Comparison of ENCODE assay signal across 17 cellular contexts in the genomic region with DNA sequence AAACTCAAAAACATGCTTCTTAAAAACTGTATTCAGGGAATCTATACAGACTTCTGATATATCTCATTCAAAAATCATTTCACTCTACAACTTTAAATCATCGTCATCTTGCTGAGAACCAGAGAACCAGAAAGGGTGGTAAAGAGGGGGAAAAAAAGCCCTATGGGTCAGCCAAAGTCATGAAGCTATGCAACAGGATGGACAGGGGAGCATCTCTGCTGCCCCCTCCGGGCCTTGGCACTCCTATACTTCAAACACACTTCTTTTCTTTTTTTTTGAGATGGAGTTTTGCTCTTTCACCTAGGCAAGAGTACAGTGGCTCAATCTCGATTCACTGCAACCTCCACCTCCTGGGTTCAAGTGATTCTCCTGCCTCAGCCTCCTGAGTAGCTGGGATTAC.
DNase-seq lines count a peak whose midpoint lies in the region; ATAC-seq and TF ChIP-seq lines count a peak whose summit lies in the region.
"Had no signal": no experiment of that assay in that cellular context is flagged by ENCODE, and none has a peak within 500 bp of the region (broad histone marks: within the 10 kb centered on the region; RNA-seq: fewer than 3 reads in every experiment).

No MANE protein-coding gene starts in this region.

- H3K9me3 Mint-ChIP-seq in HFFc6 (no peaks in the 10 kb centered on the region), progenitor cell of endocrine pancreas (ENCODE audit: low read depth) (no peaks in the 10 kb centered on the region)
- H3K9me3 Mint-ChIP-seq: natural killer cell had no signal

- ATAC-seq in GM18502 (IDR thresholded peaks at IDR 0.05; ENCODE audit: poor library complexity, unreplicated experiment): no peak
- ATAC-seq: natural killer cell had no signal

- DNase-seq in SIG-M5 treated with dmso at 0.1 percent for 504 hours (lab: John Stamatoyannopoulos, UW; ENCODE audit: unreplicated experiment) (peak; percentile 32), SIG-M5 (lab: John Stamatoyannopoulos, UW) (no peak), HFFc6 (no peak), progenitor cell of endocrine pancreas (ENCODE audit: low spot score, unreplicated experiment) (no peak), SKM-1 treated with dmso at 0.1 percent for 144 hours (lab: John Stamatoyannopoulos, UW; ENCODE audit: unreplicated experiment) (no peak), NCI-H446 (lab: John Stamatoyannopoulos, UW) (no peak)
- DNase-seq: activated CD4-positive, alpha-beta T cell treated with anti-CD3 and anti-CD28 coated beads, Interleukin-2, amount 50 U/mL, for 4 hours; adrenal gland; cerebellar nuclear complex; Kasumi-1; natural killer cell; NCI-H1694 treated with DMSO at 0.1 percent for 48 hours; NCI-H510A treated with DMSO at 0.1 percent for 48 hours; substantia nigra had no signal

- TF ChIP-seq CTCF in HFFc6 (IDR thresholded peaks at IDR 0.05): peak; percentile 43
- 0 out of 2 replicates have a peak, but pooled peaks have one; percentile 13 for TF ChIP-seq CTCF in VCaP (conservative IDR thresholded peaks at IDR 0.05)
- peak; percentile 16 for TF ChIP-seq CTCF in progenitor cell of endocrine pancreas (IDR thresholded peaks at IDR 0.05; ENCODE audit: unreplicated experiment)

- no peak overlapping the region for H3K4me3 Mint-ChIP-seq in HFFc6
- no peak overlapping the region for H3K4me3 Mint-ChIP-seq in progenitor cell of endocrine pancreas (ENCODE audit: low read depth)
- H3K4me3 Mint-ChIP-seq: natural killer cell had no signal

- H3K36me3 Mint-ChIP-seq in HFFc6 (ENCODE audit: low read depth) (0 out of 2 replicates have a peak, but pooled peaks cover 8% of the 10 kb centered on the region), progenitor cell of endocrine pancreas (ENCODE audit: insufficient read depth) (peaks cover 27% of the 10 kb centered on the region)

- H3K27ac Mint-ChIP-seq in HFFc6 (no peak overlapping the region), progenitor cell of endocrine pancreas (peak overlapping the region; percentile 62)
- H3K27ac Mint-ChIP-seq: natural killer cell had no signal

- H3K27ac ChIP-seq in VCaP: no peak overlapping the region
- H3K27ac ChIP-seq: adrenal gland, HL-60 had no signal

- H3K27me3 Mint-ChIP-seq in HFFc6 (ENCODE audit: insufficient read depth) (peaks cover 7% of the 10 kb centered on the region), progenitor cell of endocrine pancreas (no peaks in the 10 kb centered on the region)

- H3K4me1 Mint-ChIP-seq in HFFc6 (ENCODE audit: low read depth) (peaks cover 6% of the 10 kb centered on the region; the same call in 1 of the 2 replicates), progenitor cell of endocrine pancreas (ENCODE audit: low read depth) (no peaks in the 10 kb centered on the region)
- H3K4me1 Mint-ChIP-seq: natural killer cell had no signal
